2 cellular contexts compared by ENCODE assay signal in genomic region chr1:3911981-3912808, GRCh38.
A peak's percentile ranks its signal among the peaks of the same experiment; 100 is the strongest.
TF ChIP-seq lines count a peak whose summit lies in the region.

No MANE protein-coding gene starts in this region.

TF ChIP-seq in HepG2, 621 proteins besides CTCF, POLR2A, EP300 and RAD21:
- TF ChIP-seq MLLT10 (CRISPR knock-in tag; IDR thresholded peaks at IDR 0.05) (no peak), KLF12 (CRISPR knock-in tag; IDR thresholded peaks at IDR 0.05; ENCODE audit: borderline replicate concordance) (no peak), ZNF12 (CRISPR knock-in tag; IDR thresholded peaks at IDR 0.05) (no peak), AGO2 (optimal IDR thresholded peaks at IDR 0.05; ENCODE audit: low read depth, low read length) (peak; percentile 62), SP1 (IDR thresholded peaks at IDR 0.05) (no peak), SP1 (CRISPR knock-in tag; IDR thresholded peaks at IDR 0.05) (no peak), SRSF1 (optimal IDR thresholded peaks at IDR 0.05; ENCODE audit: low read depth, low read length) (no peak), ZNF770 (CRISPR knock-in tag; IDR thresholded peaks at IDR 0.05) (no peak)

TF ChIP-seq in GM12891, 5 proteins besides CTCF, POLR2A, EP300 and RAD21:
- TF ChIP-seq POU2F2 (IDR thresholded peaks at IDR 0.05; ENCODE audit: low read depth, low read length), result no peak
- no peak for TF ChIP-seq POLR2AphosphoS5 (IDR thresholded peaks at IDR 0.05; ENCODE audit: low read depth, low read length)
- TF ChIP-seq PAX5 (IDR thresholded peaks at IDR 0.05; ENCODE audit: insufficient read depth, low read length, severe bottlenecking), result no peak
